ENCODE assay signal across 9 cellular contexts in genomic region chr2:119218478-119219064, GRCh38. TPM values are rescaled to one million over a fixed set of nuclear protein-coding genes. Genes with fewer than 3 reads are reported as not detected.
DNase-seq lines count a peak whose midpoint lies in the region; ATAC-seq and TF ChIP-seq lines count a peak whose summit lies in the region.
"Had no signal": no experiment of that assay in that cellular context is flagged by ENCODE, and none has a peak within 500 bp of the region (broad histone marks: within the 10 kb centered on the region; RNA-seq: fewer than 3 reads in every experiment).

No MANE protein-coding gene starts in this region.

- TF ChIP-seq POLR2A in body of pancreas (IDR thresholded peaks at IDR 0.05), result no peak

- no peak overlapping the region for H2BK5ac ChIP-seq in mesendoderm (ENCODE audit: low read length)

- H3K9me3 ChIP-seq in body of pancreas, result no peaks in the 10 kb centered on the region

- H3K27ac ChIP-seq in body of pancreas (peak overlapping the region; percentile 53 to 84 (median 70)), mesendoderm (ENCODE audit: low read depth, low read length) (no peak overlapping the region)

- ATAC-seq in body of pancreas, result peak; percentile 75
- no peak for ATAC-seq in GM21825 (IDR thresholded peaks at IDR 0.05; ENCODE audit: unreplicated experiment)
- ATAC-seq in HG02870 (IDR thresholded peaks at IDR 0.05; ENCODE audit: unreplicated experiment), result no peak
- ATAC-seq in HG02678 (IDR thresholded peaks at IDR 0.05; ENCODE audit: unreplicated experiment), result no peak

- WGBS in body of pancreas, 2 donors, result 17 to 21% methylated on average over 6 of the region's 6 CpGs
- no CpG with 5 or more reads among the region's 6 CpGs for WGBS in mesendoderm (ENCODE audit: extremely low coverage, insufficient coverage, low lambda C conversion rate)

- H3K4me3 ChIP-seq in body of pancreas, result no peak overlapping the region
- H3K4me3 ChIP-seq in mesendoderm (ENCODE audit: low read length), result no peak overlapping the region

- H3K56ac ChIP-seq in mesendoderm (ENCODE audit: low read length), result no peak overlapping the region

- H2BK15ac ChIP-seq in mesendoderm (replicated peaks; ENCODE audit: low read depth), result no peak overlapping the region

- no peaks in the 10 kb centered on the region for H3K36me3 ChIP-seq in body of pancreas (replicated peaks in 1 of 2; ENCODE audit: insufficient read depth in 1 of 2, low read depth in 2 of 2)
- no peaks in the 10 kb centered on the region for H3K36me3 ChIP-seq in mesendoderm (ENCODE audit: control insufficient read depth, insufficient read depth, low read length)

- no peak overlapping the region for H2AK5ac ChIP-seq in mesendoderm (ENCODE audit: low read length)

- no peaks in the 10 kb centered on the region for H3K79me2 ChIP-seq in mesendoderm (ENCODE audit: control insufficient read depth, insufficient read depth, low read length)

- DNase-seq in GM03348 (ENCODE audit: low spot score), result peak; percentile 73
- peak; percentile 84 for DNase-seq in NCI-H1694 (lab: John Stamatoyannopoulos, UW)
- DNase-seq in body of pancreas, result peak; percentile 70 to 88 (median 82)
- DNase-seq in mesendoderm, result peak; percentile 71
- no peak for DNase-seq in activated CD8-positive, alpha-beta memory T cell treated with anti-CD3 and anti-CD28 coated beads, Interleukin-2, amount 50 U/mL, for 48 hours
- DNase-seq: left cardiac atrium had no signal

- no peak overlapping the region for H3K4ac ChIP-seq in mesendoderm (ENCODE audit: low read depth, low read length)

- intact Hi-C loops in body of pancreas (cut with DNase I), result no loop called here

- no peak overlapping the region for H3K4me2 ChIP-seq in mesendoderm (ENCODE audit: low read length)

- TF ChIP-seq CTCF in body of pancreas (IDR thresholded peaks at IDR 0.05), result peak in 6 of 7 experiments; percentile 11 to 76 (median 68)

- H4K5ac ChIP-seq in mesendoderm (ENCODE audit: low read length), result no peak overlapping the region

- peaks cover 39% of the 10 kb centered on the region for H3K4me1 ChIP-seq in body of pancreas
- peaks cover 14% of the 10 kb centered on the region for H3K4me1 ChIP-seq in mesendoderm (ENCODE audit: control insufficient read depth, low read depth, low read length)

- no peaks in the 10 kb centered on the region for H3K79me1 ChIP-seq in mesendoderm (ENCODE audit: low read length)

- H2BK120ac ChIP-seq in mesendoderm (ENCODE audit: low read depth, low read length), result no peak overlapping the region

- H3K27me3 ChIP-seq in body of pancreas (no peaks in the 10 kb centered on the region), mesendoderm (ENCODE audit: insufficient read depth, low read length, poor library complexity) (no peaks in the 10 kb centered on the region)

- no peak overlapping the region for H3K9ac ChIP-seq in mesendoderm (ENCODE audit: low read length)

- H3K23ac ChIP-seq in mesendoderm (ENCODE audit: low read length), result no peak overlapping the region

- no peak overlapping the region for H4K8ac ChIP-seq in mesendoderm (ENCODE audit: low read depth, low read length)

- no peak overlapping the region for H3K18ac ChIP-seq in mesendoderm (ENCODE audit: low read length)

RNA-seq across cellular contexts. Expression of gene STEAP3, which starts 5.1 kb away (rescaled TPM):
- total RNA-seq in body of pancreas, result 10 to 100 TPM; 18.9 to 25.4 TPM
- 13.7 TPM for polyA plus RNA-seq in mesendoderm (2013, experiment 1 of 2)
- polyA plus RNA-seq in mesendoderm (2013, experiment 2 of 2), result 12.8 TPM
